Comparison of ENCODE assay signal across 27 cellular contexts in the genomic region with DNA sequence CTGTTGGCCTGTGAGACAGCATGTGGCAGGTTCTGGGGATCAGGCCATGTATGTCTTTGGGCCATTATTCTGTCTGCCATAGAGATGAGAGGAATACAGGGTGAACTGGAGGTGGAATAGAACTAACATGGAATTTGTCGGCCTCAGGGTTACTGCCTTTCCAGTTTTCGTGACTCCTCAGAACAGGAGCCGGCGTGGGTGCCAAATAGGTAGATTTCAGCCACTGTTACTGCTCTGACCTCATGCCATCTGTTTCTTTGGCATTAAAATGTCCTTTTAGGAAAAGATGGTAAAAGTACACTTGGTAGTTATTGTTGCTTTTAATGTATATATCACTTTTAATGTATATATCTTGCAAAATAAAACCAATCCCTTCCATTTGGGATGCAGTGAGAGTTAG.
"Had no signal": no experiment of that assay in that cellular context is flagged by ENCODE, and none has a peak within 500 bp of the region (broad histone marks: within the 10 kb centered on the region; RNA-seq: fewer than 3 reads in every experiment).

No MANE protein-coding gene starts in this region.

- H3K27me3 Mint-ChIP-seq: central memory CD8-positive, alpha-beta T cell; stimulated activated memory B cell treated with anti-CD40 and anti-IgM and Interleukin-4, amounts not matched to agents 10 μg/mL and 1 μg/mL and 100 μg/mL, for 72 hours had no signal

- H3K9me3 ChIP-seq: gastroesophageal sphincter, heart left ventricle, left lung, mucosa of descending colon, tibial artery, upper lobe of right lung, uterus had no signal

- H3K27ac Mint-ChIP-seq: effector memory CD8-positive, alpha-beta T cell; mesothelial cell of epicardium; natural killer cell treated with Interleukin-12 subunit alpha and Interleukin-12 subunit beta and Interleukin-15 and Interleukin-18, amount 100 ng/mL, for 72 hours; progenitor cell of endocrine pancreas; stimulated activated memory B cell treated with anti-CD40 and anti-IgM and Interleukin-4, amounts not matched to agents 10 μg/mL and 1 μg/mL and 100 μg/mL, for 72 hours; stimulated activated naive CD8-positive, alpha-beta T cell treated with anti-CD3 and anti-CD28 coated beads, Interleukin-15, Interleukin-2, amounts not matched to agents 100 ng/mL and 50 ng/mL, for 24 hours had no signal

- H3K4me1 ChIP-seq: parathyroid adenoma, upper lobe of right lung, uterus had no signal

- H3K36me3 ChIP-seq: gastroesophageal sphincter, heart left ventricle, left lung, tibial artery, upper lobe of right lung, uterus had no signal

- DNase-seq: cortex of kidney; effector memory CD8-positive, alpha-beta T cell; foreskin fibroblast; heart left ventricle; kidney; left lung; mesenchymal stem cell; mucosa of descending colon; naive B cell; stimulated activated CD4-positive, alpha-beta T cell treated with anti-CD3 and anti-CD28 coated beads, Interleukin-2, amount 100 ng/mL, for 24 hours; stimulated activated CD4-positive, alpha-beta T cell treated with anti-CD3 and anti-CD28 coated beads, Interleukin-4, amount 100 ng/mL, for 24 hours; tibial artery; upper lobe of right lung; uterus had no signal

- H3K9ac ChIP-seq: parathyroid adenoma had no signal

- ATAC-seq: effector memory CD8-positive, alpha-beta T cell; esophagus mucosa; gastroesophageal sphincter; heart left ventricle; left lung; mucosa of descending colon; natural killer cell treated with Interleukin-12 subunit alpha and Interleukin-12 subunit beta and Interleukin-15 and Interleukin-18, amount 100 ng/mL, for 72 hours; sciatic nerve; stimulated activated memory B cell treated with anti-CD40 and anti-IgM and Interleukin-4, amounts not matched to agents 10 μg/mL and 1 μg/mL and 100 μg/mL, for 72 hours; upper lobe of right lung had no signal

- H2AFZ ChIP-seq: hepatocyte, parathyroid adenoma had no signal

- FAIRE-seq: endometrium, kidney had no signal

- H3K4me3 ChIP-seq: gastroesophageal sphincter, heart left ventricle, hepatocyte, left lung, mucosa of descending colon, tibial artery, upper lobe of right lung, uterus had no signal

- H3K4me1 Mint-ChIP-seq: central memory CD8-positive, alpha-beta T cell had no signal

- H3K27me3 ChIP-seq: gastroesophageal sphincter, hepatocyte, upper lobe of right lung, uterus had no signal

- H3K4me3 Mint-ChIP-seq: central memory CD8-positive, alpha-beta T cell; effector memory CD8-positive, alpha-beta T cell; mesothelial cell of epicardium; natural killer cell treated with Interleukin-12 subunit alpha and Interleukin-12 subunit beta and Interleukin-15 and Interleukin-18, amount 100 ng/mL, for 72 hours; neural crest cell; stimulated activated memory B cell treated with anti-CD40 and anti-IgM and Interleukin-4, amounts not matched to agents 10 μg/mL and 1 μg/mL and 100 μg/mL, for 72 hours; stimulated activated naive CD8-positive, alpha-beta T cell treated with anti-CD3 and anti-CD28 coated beads, Interleukin-15, Interleukin-2, amounts not matched to agents 100 ng/mL and 50 ng/mL, for 24 hours had no signal

- H3K79me2 ChIP-seq: hepatocyte, parathyroid adenoma had no signal

- H3K4me2 ChIP-seq: hepatocyte had no signal

- H3K27ac ChIP-seq: gastroesophageal sphincter, heart left ventricle, hepatocyte, left lung, parathyroid adenoma, tibial artery, upper lobe of right lung, uterus had no signal

- H3K36me3 Mint-ChIP-seq: natural killer cell treated with Interleukin-12 subunit alpha and Interleukin-12 subunit beta and Interleukin-15 and Interleukin-18, amount 100 ng/mL, for 72 hours; stimulated activated memory B cell treated with anti-CD40 and anti-IgM and Interleukin-4, amounts not matched to agents 10 μg/mL and 1 μg/mL and 100 μg/mL, for 72 hours had no signal

- H3K9me3 Mint-ChIP-seq: central memory CD8-positive, alpha-beta T cell; effector memory CD8-positive, alpha-beta T cell; naive B cell; natural killer cell treated with Interleukin-12 subunit alpha and Interleukin-12 subunit beta and Interleukin-15 and Interleukin-18, amount 100 ng/mL, for 72 hours; stimulated activated memory B cell treated with anti-CD40 and anti-IgM and Interleukin-4, amounts not matched to agents 10 μg/mL and 1 μg/mL and 100 μg/mL, for 72 hours; stimulated activated naive CD8-positive, alpha-beta T cell treated with anti-CD3 and anti-CD28 coated beads, Interleukin-15, Interleukin-2, amounts not matched to agents 100 ng/mL and 50 ng/mL, for 24 hours had no signal
